1 cellular context compared by ENCODE assay signal in genomic region chr1:213443415-213443814, GRCh38.
TF ChIP-seq lines count a peak whose summit lies in the region.

No MANE protein-coding gene starts in this region.

TF ChIP-seq in HCT116, 20 proteins besides CTCF, POLR2A, EP300 and RAD21 (continued from another document):
- peak; percentile 57 for TF ChIP-seq MAX (IDR thresholded peaks at IDR 0.05)
- peak; percentile 92 for TF ChIP-seq TCF7L2 (IDR thresholded peaks at IDR 0.05; ENCODE audit: borderline replicate concordance, extremely low read depth, insufficient read depth, insufficient read length)
- no peak for TF ChIP-seq ZFX (IDR thresholded peaks at IDR 0.05)
- TF ChIP-seq CEBPB (IDR thresholded peaks at IDR 0.05; ENCODE audit: low read depth) = peak; percentile 69
- no peak for TF ChIP-seq YY1 (IDR thresholded peaks at IDR 0.05; ENCODE audit: extremely low read depth, insufficient replicate concordance, low read depth, low read length)
- TF ChIP-seq EGR1 (IDR thresholded peaks at IDR 0.05; ENCODE audit: low read depth) = no peak
- no peak for TF ChIP-seq ELF1 (IDR thresholded peaks at IDR 0.05; ENCODE audit: borderline replicate concordance, low read depth)
- TF ChIP-seq CBX3 (IDR thresholded peaks at IDR 0.05; ENCODE audit: low read depth) = peak; percentile 67
- TF ChIP-seq SIN3A (IDR thresholded peaks at IDR 0.05; ENCODE audit: low read depth) = peak; percentile 71
TF ChIP-seq in HCT116: peak in this region for 12.
